In genomic region chr13:47556703-47557102, GRCh38 we compare ENCODE assay signal across 31 cellular contexts.
DNase-seq lines count a peak whose midpoint lies in the region; ATAC-seq and TF ChIP-seq lines count a peak whose summit lies in the region.
"Had no signal": no experiment of that assay in that cellular context is flagged by ENCODE, and none has a peak within 500 bp of the region (broad histone marks: within the 10 kb centered on the region; RNA-seq: fewer than 3 reads in every experiment).

No MANE protein-coding gene starts in this region.

- H3K27ac Mint-ChIP-seq in naive thymus-derived CD4-positive, alpha-beta T cell: no peak overlapping the region
- H3K27ac Mint-ChIP-seq: B cell; CD14-positive monocyte; CD4-positive, alpha-beta memory T cell; CD4-positive, alpha-beta T cell; CD4-positive, CD25-positive, alpha-beta regulatory T cell; CD8-positive, alpha-beta memory T cell; CD8-positive, alpha-beta T cell had no signal

- no peak for TF ChIP-seq CTCF in SK-N-SH (IDR thresholded peaks at IDR 0.05)

- no peaks in the 10 kb centered on the region for H3K4me1 Mint-ChIP-seq in naive thymus-derived CD4-positive, alpha-beta T cell
- H3K4me1 Mint-ChIP-seq: B cell; CD14-positive monocyte; CD4-positive, alpha-beta memory T cell; CD4-positive, CD25-positive, alpha-beta regulatory T cell; CD8-positive, alpha-beta memory T cell had no signal

- TF ChIP-seq RAD21 in SK-N-SH (IDR thresholded peaks at IDR 0.05; ENCODE audit: low read length) (no peak), Ishikawa (IDR thresholded peaks at IDR 0.05; ENCODE audit: low read depth) (no peak)

- POLR2A ChIA-PET in SK-N-SH (lab: Yijun Ruan, JAX): no interaction called here
- POLR2A ChIA-PET in naive thymus-derived CD4-positive, alpha-beta T cell (lab: Charles Lee): no interaction called here

- intact Hi-C loops in naive thymus-derived CD4-positive, alpha-beta T cell (cut with micrococcal nuclease): no loop called here

- H3K27me3 Mint-ChIP-seq in naive thymus-derived CD4-positive, alpha-beta T cell: peaks cover 0 to 27% (median 10%) of the 10 kb centered on the region in 5 donors

- H4K20me1 ChIP-seq in SK-N-SH (ENCODE audit: insufficient read depth): no peaks in the 10 kb centered on the region
- H4K20me1 ChIP-seq: BLaER1; BLaER1 treated with 17β-estradiol and CSF1 and Interleukin-3, amounts not matched to agents 10 nM and 100 nM had no signal

- H3K4me1 ChIP-seq in SK-N-SH (ENCODE audit: control insufficient read depth in 1 of 2, insufficient read depth in 2 of 2, low read depth in 1 of 2, low read length in 1 of 2): no peaks in the 10 kb centered on the region
- no peaks in the 10 kb centered on the region for H3K4me1 ChIP-seq in naive thymus-derived CD4-positive, alpha-beta T cell (ENCODE audit: control insufficient read depth in 2 of 2, insufficient read depth in 2 of 2, low read length in 2 of 2)
- H3K4me1 ChIP-seq: A549, BE2C, BLaER1, Caco-2 had no signal

- no peak overlapping the region for H3K4me3 ChIP-seq in SK-N-SH (ENCODE audit: low read depth in 2 of 2, low read length in 1 of 2)
- H3K4me3 ChIP-seq in naive thymus-derived CD4-positive, alpha-beta T cell (ENCODE audit: low read length): no peak overlapping the region
- H3K4me3 ChIP-seq: A549; BLaER1; BLaER1 treated with 17β-estradiol and CSF1 and Interleukin-3, amounts not matched to agents 10 nM and 100 nM had no signal

- H3K4me2 ChIP-seq in SK-N-SH: no peak overlapping the region
- H3K4me2 ChIP-seq: A549; BLaER1; BLaER1 treated with 17β-estradiol and CSF1 and Interleukin-3, amounts not matched to agents 10 nM and 100 nM had no signal

- H3K27ac ChIP-seq in SK-N-SH (ENCODE audit: low read depth in 2 of 2, low read length in 1 of 2): no peak overlapping the region
- no peak overlapping the region for H3K27ac ChIP-seq in naive thymus-derived CD4-positive, alpha-beta T cell (ENCODE audit: low read depth, low read length)
- H3K27ac ChIP-seq: 22Rv1; A549; BLaER1; BLaER1 treated with 17β-estradiol and CSF1 and Interleukin-3, amounts not matched to agents 10 nM and 100 nM; C4-2B had no signal

- no peak for TF ChIP-seq EP300 in SK-N-SH (IDR thresholded peaks at IDR 0.05; ENCODE audit: borderline replicate concordance in 1 of 2, low read depth in 1 of 2, low read length in 1 of 2)
- no peak for TF ChIP-seq EP300 in Ishikawa (IDR thresholded peaks at IDR 0.05; ENCODE audit: borderline replicate concordance)

- peaks cover 0 to 5% (median 0%) of the 10 kb centered on the region in 5 donors for H3K36me3 Mint-ChIP-seq in naive thymus-derived CD4-positive, alpha-beta T cell
- H3K36me3 Mint-ChIP-seq: CD14-positive monocyte; CD4-positive, alpha-beta memory T cell; CD4-positive, CD25-positive, alpha-beta regulatory T cell; CD8-positive, alpha-beta memory T cell; CD8-positive, alpha-beta T cell had no signal

- DNase-seq in SK-N-SH: no peak
- DNase-seq in naive thymus-derived CD4-positive, alpha-beta T cell: no peak
- DNase-seq: 8988T; ACHN; AML-193; BE2C; C1 segment of cervical spinal cord; Caco-2; Calu3; CD4-positive, alpha-beta memory T cell; CD4-positive, alpha-beta T cell; CD4-positive, CD25-positive, alpha-beta regulatory T cell; CD8-positive, alpha-beta memory T cell; CD8-positive, alpha-beta T cell; COR-L47; DMS 273 treated with DMSO at 0.1 percent for 48 hours; DMS153; DMS53; DMS79; DMS79 treated with DMSO at 0.1 percent for 48 hours; DND-41; EL had no signal

- H3K9ac ChIP-seq in SK-N-SH: no peak overlapping the region
- H3K9ac ChIP-seq: BLaER1; BLaER1 treated with 17β-estradiol and CSF1 and Interleukin-3, amounts not matched to agents 10 nM and 100 nM had no signal

- WGBS in SK-N-SH (ENCODE audit: low lambda C conversion rate): 67% methylated on average over 1 of the region's 3 CpGs

- H3K79me2 ChIP-seq in SK-N-SH (ENCODE audit: insufficient read depth): no peaks in the 10 kb centered on the region

- no peaks in the 10 kb centered on the region for H3K36me3 ChIP-seq in SK-N-SH (replicated peaks in 1 of 2; ENCODE audit: control insufficient read depth in 1 of 2, insufficient read depth in 2 of 2, low read length in 1 of 2)
- H3K36me3 ChIP-seq in naive thymus-derived CD4-positive, alpha-beta T cell (ENCODE audit: control insufficient read depth in 2 of 3, insufficient read depth in 3 of 3, low read length in 3 of 3): no peaks in the 10 kb centered on the region
- H3K36me3 ChIP-seq: BE2C; BLaER1; BLaER1 treated with 17β-estradiol and CSF1 and Interleukin-3, amounts not matched to agents 10 nM and 100 nM had no signal

- H3K4me3 Mint-ChIP-seq in naive thymus-derived CD4-positive, alpha-beta T cell: no peak overlapping the region
- H3K4me3 Mint-ChIP-seq: B cell; CD14-positive monocyte; CD4-positive, alpha-beta memory T cell; CD4-positive, alpha-beta T cell; CD4-positive, CD25-positive, alpha-beta regulatory T cell; CD8-positive, alpha-beta memory T cell; CD8-positive, alpha-beta T cell had no signal

- no peaks in the 10 kb centered on the region for H3K9me3 ChIP-seq in SK-N-SH
- H3K9me3 ChIP-seq in naive thymus-derived CD4-positive, alpha-beta T cell (ENCODE audit: control insufficient read depth in 2 of 3, low read length in 3 of 3): no peaks in the 10 kb centered on the region
- H3K9me3 ChIP-seq: A549; BE2C; BLaER1; BLaER1 treated with 17β-estradiol and CSF1 and Interleukin-3, amounts not matched to agents 10 nM and 100 nM; Caco-2 had no signal

- no peak for ATAC-seq in SK-N-SH treated with all-trans-retinoic acid at 6 μM for 48 hours
- ATAC-seq in naive thymus-derived CD4-positive, alpha-beta T cell: no peak
- ATAC-seq: A549; CD8-positive, alpha-beta T cell had no signal

- no peaks in the 10 kb centered on the region for H3K9me2 ChIP-seq in SK-N-SH

- CTCF ChIA-PET in SK-N-SH (lab: Yijun Ruan, JAX): no interaction called here
- CTCF ChIA-PET in naive thymus-derived CD4-positive, alpha-beta T cell (lab: Charles Lee): no interaction called here

- H3K9me3 Mint-ChIP-seq in naive thymus-derived CD4-positive, alpha-beta T cell: peaks cover 0 to 7% (median 0%) of the 10 kb centered on the region in 11 donors
- H3K9me3 Mint-ChIP-seq: CD4-positive, alpha-beta T cell; CD8-positive, alpha-beta T cell had no signal

- no peak overlapping the region for H2AFZ ChIP-seq in SK-N-SH (ENCODE audit: low read depth)

- no peaks in the 10 kb centered on the region for H3K27me3 ChIP-seq in SK-N-SH (ENCODE audit: insufficient read depth)
- H3K27me3 ChIP-seq in naive thymus-derived CD4-positive, alpha-beta T cell (ENCODE audit: control insufficient read depth in 2 of 2, insufficient read depth in 2 of 2, low read length in 2 of 2): no peaks in the 10 kb centered on the region
- H3K27me3 ChIP-seq: BE2C; BLaER1; BLaER1 treated with 17β-estradiol and CSF1 and Interleukin-3, amounts not matched to agents 10 nM and 100 nM had no signal

- no peaks in the 10 kb centered on the region for H3F3A ChIP-seq in SK-N-SH (replicated peaks; ENCODE audit: insufficient read depth)

TF ChIP-seq in SK-N-SH, 30 proteins besides CTCF, POLR2A, EP300 and RAD21 (continues in another document):
- no peak for TF ChIP-seq RXRA (IDR thresholded peaks at IDR 0.05; ENCODE audit: borderline replicate concordance, low read depth)

TF ChIP-seq in SK-N-SH treated with all-trans-retinoic acid at 6 μM for 48 hours, 23 proteins besides CTCF, POLR2A, EP300 and RAD21:
- no peak for TF ChIP-seq CSDC2 (CRISPR knock-in tag; IDR thresholded peaks at IDR 0.05)

TF ChIP-seq in Ishikawa, 13 proteins besides CTCF, POLR2A, EP300 and RAD21:
- TF ChIP-seq REST (IDR thresholded peaks at IDR 0.05; ENCODE audit: low read depth): peak; percentile 40; the same call in 1 of the 2 replicates
- no peak for TF ChIP-seq MAX (IDR thresholded peaks at IDR 0.05)
